26 cellular contexts compared by ENCODE assay signal in genomic region chr12:131425468-131425867, GRCh38.
DNase-seq lines count a peak whose midpoint lies in the region; ATAC-seq and TF ChIP-seq lines count a peak whose summit lies in the region.
"Had no signal": no experiment of that assay in that cellular context is flagged by ENCODE, and none has a peak within 500 bp of the region (broad histone marks: within the 10 kb centered on the region; RNA-seq: fewer than 3 reads in every experiment).

No MANE protein-coding gene starts in this region.

- no peaks in the 10 kb centered on the region for H3K79me2 ChIP-seq in H9 (ENCODE audit: insufficient read depth, low read length)

- H3K27me3 Mint-ChIP-seq in neural crest cell (ENCODE audit: low read depth), result peaks cover 2% of the 10 kb centered on the region
- peaks cover 17% of the 10 kb centered on the region for H3K27me3 Mint-ChIP-seq in H9 (ENCODE audit: low read depth)

- no peak overlapping the region for H3K4me3 Mint-ChIP-seq in neural crest cell
- no peak overlapping the region for H3K4me3 Mint-ChIP-seq in H9
- H3K4me3 Mint-ChIP-seq: CD14-positive monocyte; CD4-positive, alpha-beta memory T cell; CD4-positive, CD25-positive, alpha-beta regulatory T cell; CD8-positive, alpha-beta memory T cell had no signal

- no peak overlapping the region for H3K27ac ChIP-seq in right cardiac atrium (ENCODE audit: low read length)
- H3K27ac ChIP-seq in upper lobe of right lung, result no peak overlapping the region
- no peak overlapping the region for H3K27ac ChIP-seq in H9 (ENCODE audit: insufficient read length, low read depth, low read length)
- H3K27ac ChIP-seq: BLaER1 had no signal

- 80% methylated on average over 5 of the region's 5 CpGs for WGBS in right cardiac atrium
- no CpG with 5 or more reads among the region's 5 CpGs for WGBS in H9 (ENCODE audit: extremely low coverage, insufficient read length, low lambda C conversion rate)

- no peak overlapping the region for H3K4me2 ChIP-seq in H9 (ENCODE audit: insufficient read depth, insufficient read length, low read length)
- H3K4me2 ChIP-seq: BLaER1 had no signal

- no peak overlapping the region for H2AFZ ChIP-seq in H9 (ENCODE audit: low read length)

- no peaks in the 10 kb centered on the region for H4K20me1 ChIP-seq in H9 (ENCODE audit: control insufficient read depth, insufficient read depth, insufficient read length)
- H4K20me1 ChIP-seq: BLaER1 had no signal

- H3K27ac Mint-ChIP-seq in neural crest cell (ENCODE audit: unreplicated experiment) (peak overlapping the region; percentile 48), H9 (no peak overlapping the region)
- H3K27ac Mint-ChIP-seq: CD14-positive monocyte; CD4-positive, alpha-beta memory T cell; CD4-positive, CD25-positive, alpha-beta regulatory T cell; CD8-positive, alpha-beta memory T cell had no signal

- no peaks in the 10 kb centered on the region for H3K36me3 ChIP-seq in upper lobe of right lung
- H3K36me3 ChIP-seq: BE2C, BLaER1 had no signal

- H3K4me1 Mint-ChIP-seq in neural crest cell (peaks cover 23% of the 10 kb centered on the region), H9 (peaks cover 18 to 19% of the 10 kb centered on the region in 2 experiments)
- H3K4me1 Mint-ChIP-seq: CD14-positive monocyte; CD4-positive, alpha-beta memory T cell; CD4-positive, CD25-positive, alpha-beta regulatory T cell; CD8-positive, alpha-beta memory T cell had no signal

- no peak overlapping the region for H3K14ac ChIP-seq in H9 (ENCODE audit: insufficient read depth, low read length)

- no peaks in the 10 kb centered on the region for H3K23me2 ChIP-seq in H9 (ENCODE audit: insufficient read length, low read depth, low read length, poor library complexity, severe bottlenecking)

- peak; percentile 12 for DNase-seq in activated effector memory CD4-positive, alpha-beta T cell treated with anti-CD3 and anti-CD28 coated beads, Interleukin-2, amount 50 U/mL, for 16 hours
- no peak for DNase-seq in activated effector memory CD4-positive, alpha-beta T cell treated with Interleukin-2 at 50 U/mL for 16 hours
- peak; percentile 4 for DNase-seq in cardiac septum (ENCODE audit: low spot score)
- DNase-seq in right cardiac atrium, result no peak
- DNase-seq in neural crest cell (ENCODE audit: low read depth, low spot score), result no peak
- peak; percentile 3 for DNase-seq in upper lobe of right lung
- DNase-seq in H9, result no peak
- no peak for DNase-seq in NCI-H1092 (lab: John Stamatoyannopoulos, UW)
- DNase-seq: 8988T; ACHN; C1 segment of cervical spinal cord; CD4-positive, alpha-beta memory T cell; CD4-positive, CD25-positive, alpha-beta regulatory T cell; CD8-positive, alpha-beta memory T cell; COR-L47; DMS 273 treated with DMSO at 0.1 percent for 48 hours; DMS153; DMS53; DMS79; DND-41; EL; GDM1 had no signal

- no peak overlapping the region for H3K18ac ChIP-seq in H9 (ENCODE audit: insufficient read length, low read depth, low read length)

- TF ChIP-seq CTCF in neural crest cell (conservative IDR thresholded peaks at IDR 0.05), result no peak
- no peak for TF ChIP-seq CTCF in upper lobe of right lung (IDR thresholded peaks at IDR 0.05)
- TF ChIP-seq CTCF in H9 (conservative IDR thresholded peaks at IDR 0.05), result no peak

- no peak overlapping the region for H2BK120ac ChIP-seq in H9 (ENCODE audit: low read depth, low read length, poor library complexity, severe bottlenecking)

- no peak overlapping the region for H4K8ac ChIP-seq in H9 (replicated peaks; ENCODE audit: insufficient read length, low read depth, low read length)

- H3K4me1 ChIP-seq in right cardiac atrium (ENCODE audit: control insufficient read depth, insufficient read depth, low read length) (no peaks in the 10 kb centered on the region), upper lobe of right lung (no peaks in the 10 kb centered on the region), H9 (ENCODE audit: insufficient read depth, low read length) (no peaks in the 10 kb centered on the region)

- H3K9ac ChIP-seq in H9 (ENCODE audit: extremely low read depth, insufficient read length, low read length), result no peak overlapping the region
- H3K9ac ChIP-seq: BLaER1 had no signal

- no peak overlapping the region for H2BK15ac ChIP-seq in H9 (ENCODE audit: low read depth, low read length)

- no peak overlapping the region for H2AK5ac ChIP-seq in H9 (ENCODE audit: insufficient read length, low read length)

- no peak overlapping the region for H2BK20ac ChIP-seq in H9 (ENCODE audit: low read depth, low read length, poor library complexity, severe bottlenecking)

- no peak overlapping the region for H2BK5ac ChIP-seq in H9 (ENCODE audit: insufficient read length, low read length)

- no peaks in the 10 kb centered on the region for H3K79me1 ChIP-seq in H9 (ENCODE audit: insufficient read depth, low read depth, low read length, poor library complexity, severe bottlenecking)

- no peak overlapping the region for H3T11ph ChIP-seq in H9 (ENCODE audit: low read length)

- no peak overlapping the region for H3K23ac ChIP-seq in H9 (ENCODE audit: insufficient read length, low read depth, low read length)

- no peak overlapping the region for H3K4ac ChIP-seq in H9 (ENCODE audit: low read depth, low read length)

- H3K9me3 ChIP-seq in right cardiac atrium (ENCODE audit: control insufficient read depth, low read length) (no peaks in the 10 kb centered on the region), upper lobe of right lung (no peaks in the 10 kb centered on the region), H9 (ENCODE audit: control insufficient read depth, low read depth, low read length) (no peaks in the 10 kb centered on the region)
- H3K9me3 ChIP-seq: BE2C had no signal

- ATAC-seq in right cardiac atrium (no peak), upper lobe of right lung (no peak)
- ATAC-seq: GM12878 had no signal

- H4K5ac ChIP-seq in H9 (ENCODE audit: insufficient read length, low read depth, low read length), result no peak overlapping the region

- no peak overlapping the region for H3K56ac ChIP-seq in H9 (ENCODE audit: insufficient read length, low read depth, low read length)

- peaks cover 14% of the 10 kb centered on the region for H3K36me3 Mint-ChIP-seq in neural crest cell (ENCODE audit: low read depth)
- peaks cover 9 to 39% (median 24%) of the 10 kb centered on the region in 3 experiments for H3K36me3 Mint-ChIP-seq in H9 (ENCODE audit: insufficient read depth in 1 of 3, low read depth in 3 of 3)
- H3K36me3 Mint-ChIP-seq: CD14-positive monocyte; CD4-positive, CD25-positive, alpha-beta regulatory T cell had no signal

- intact Hi-C loops in cardiac septum (cut with DNase I) (no loop called here), right cardiac atrium (cut with DNase I) (no loop called here), upper lobe of right lung (cut with DNase I) (no loop called here)

- H3K4me3 ChIP-seq in right cardiac atrium (ENCODE audit: low read length), result no peak overlapping the region
- no peak overlapping the region for H3K4me3 ChIP-seq in upper lobe of right lung
- H3K4me3 ChIP-seq: BLaER1, GM12878 had no signal

- H3K27me3 ChIP-seq in right cardiac atrium (ENCODE audit: control insufficient read depth, insufficient read depth) (no peaks in the 10 kb centered on the region), upper lobe of right lung (no peaks in the 10 kb centered on the region), H9 (ENCODE audit: insufficient read depth, low read length) (no peaks in the 10 kb centered on the region)
- H3K27me3 ChIP-seq: BE2C, BLaER1 had no signal

- H2BK12ac ChIP-seq in H9 (ENCODE audit: insufficient read length, low read depth, low read length), result no peak overlapping the region

- H3K9me3 Mint-ChIP-seq in neural crest cell, result peaks cover 17% of the 10 kb centered on the region
- H3K9me3 Mint-ChIP-seq in H9, result peaks cover 44 to 47% of the 10 kb centered on the region in 2 experiments

- H4K91ac ChIP-seq in H9 (ENCODE audit: insufficient read length, low read depth, low read length), result no peak overlapping the region

Comparison
In these comparisons a context has a peak if more than half of its experiments do, and no peak if none do; other contexts are left out.
1. DNase-seq: peak in activated effector memory CD4-positive, alpha-beta T cell treated with anti-CD3 and anti-CD28 coated beads, Interleukin-2, amount 50 U/mL, for 16 hours (single experiment), cardiac septum (single experiment) and upper lobe of right lung (single experiment); none in activated effector memory CD4-positive, alpha-beta T cell treated with Interleukin-2 at 50 U/mL for 16 hours (single experiment), right cardiac atrium (0 of 3), neural crest cell (single experiment), H9 (single experiment) and NCI-H1092 (single experiment).